ENCODE assay signal across 22 cellular contexts in genomic region chr1:244881552-244882280, GRCh38.
"Had no signal": no experiment of that assay in that cellular context is flagged by ENCODE, and none has a peak within 500 bp of the region (broad histone marks: within the 10 kb centered on the region; RNA-seq: fewer than 3 reads in every experiment).

No MANE protein-coding gene starts in this region.

- H3K27ac Mint-ChIP-seq: activated CD4-positive, alpha-beta memory T cell treated with anti-CD3 and anti-CD28 coated beads, Interleukin-2, amount 10 ng/mL, durations not matched to agents 7 days and 5 days; activated CD4-positive, alpha-beta T cell treated with anti-CD3 and anti-CD28 coated beads, Interleukin-2, amount 10 ng/mL, durations not matched to agents 24 days and 14 days; activated naive CD4-positive, alpha-beta T cell treated with anti-CD3 and anti-CD28 coated beads for 36 hours; activated naive CD8-positive, alpha-beta T cell treated with anti-CD3 and anti-CD28 coated beads, Interleukin-2, amount 10 ng/mL, durations not matched to agents 7 days and 5 days; activated T-cell treated with anti-CD3 and anti-CD28 coated beads, Interleukin-2, amount 50 U/mL, for 72 hours; T-helper 17 cell had no signal

- FAIRE-seq: bronchial epithelial cell, endometrium had no signal

- H3K36me3 ChIP-seq: right atrium auricular region, upper lobe of right lung had no signal

- ATAC-seq: activated T-cell treated with anti-CD3 and anti-CD28 coated beads, Interleukin-2, amount 50 U/mL, for 72 hours; stimulated activated naive CD8-positive, alpha-beta T cell treated with anti-CD3 and anti-CD28 coated beads, Interleukin-15, Interleukin-2, amounts not matched to agents 100 U/mL and 50 U/mL, for 24 hours; T-helper 17 cell; upper lobe of right lung had no signal

- H3K36me3 Mint-ChIP-seq: activated naive CD8-positive, alpha-beta T cell treated with anti-CD3 and anti-CD28 coated beads, Interleukin-2, amount 10 ng/mL, durations not matched to agents 7 days and 5 days; immature natural killer cell; naive B cell had no signal

- H3K27ac ChIP-seq: coronary artery, right atrium auricular region, upper lobe of right lung had no signal

- H3K27me3 Mint-ChIP-seq: naive B cell, progenitor cell of endocrine pancreas had no signal

- H3K4me1 Mint-ChIP-seq: activated CD4-positive, alpha-beta memory T cell treated with anti-CD3 and anti-CD28 coated beads, Interleukin-2, amount 10 ng/mL, durations not matched to agents 7 days and 5 days; activated CD4-positive, alpha-beta T cell treated with anti-CD3 and anti-CD28 coated beads, Interleukin-2, amount 10 ng/mL, durations not matched to agents 24 days and 14 days; activated naive CD8-positive, alpha-beta T cell treated with anti-CD3 and anti-CD28 coated beads, Interleukin-2, amount 10 ng/mL, durations not matched to agents 7 days and 5 days; immature natural killer cell had no signal

- H3K9me3 Mint-ChIP-seq: activated CD4-positive, alpha-beta memory T cell treated with anti-CD3 and anti-CD28 coated beads, Interleukin-2, amount 10 ng/mL, durations not matched to agents 7 days and 5 days; activated CD4-positive, alpha-beta T cell treated with anti-CD3 and anti-CD28 coated beads, Interleukin-2, amount 10 ng/mL, durations not matched to agents 24 days and 14 days; activated naive CD4-positive, alpha-beta T cell treated with anti-CD3 and anti-CD28 coated beads for 36 hours; activated naive CD8-positive, alpha-beta T cell treated with anti-CD3 and anti-CD28 coated beads, Interleukin-2, amount 10 ng/mL, durations not matched to agents 7 days and 5 days; activated T-cell treated with anti-CD3 and anti-CD28 coated beads, Interleukin-2, amount 50 U/mL, for 72 hours; immature natural killer cell; naive B cell had no signal

- H3K4me3 ChIP-seq: coronary artery, right atrium auricular region, upper lobe of right lung had no signal

- H3K4me3 Mint-ChIP-seq: activated CD4-positive, alpha-beta memory T cell treated with anti-CD3 and anti-CD28 coated beads, Interleukin-2, amount 10 ng/mL, durations not matched to agents 7 days and 5 days; activated CD4-positive, alpha-beta T cell treated with anti-CD3 and anti-CD28 coated beads, Interleukin-2, amount 10 ng/mL, durations not matched to agents 24 days and 14 days; activated naive CD4-positive, alpha-beta T cell treated with anti-CD3 and anti-CD28 coated beads for 36 hours; activated naive CD8-positive, alpha-beta T cell treated with anti-CD3 and anti-CD28 coated beads, Interleukin-2, amount 10 ng/mL, durations not matched to agents 7 days and 5 days; activated T-cell treated with anti-CD3 and anti-CD28 coated beads, Interleukin-2, amount 50 U/mL, for 72 hours; immature natural killer cell; naive B cell; neural crest cell; T-helper 17 cell had no signal

- DNase-seq: activated CD4-positive, alpha-beta memory T cell treated with anti-CD3 and anti-CD28 coated beads, Interleukin-2, amount 10 ng/mL, durations not matched to agents 7 days and 5 days; activated CD4-positive, alpha-beta T cell treated with anti-CD3 and anti-CD28 coated beads, Interleukin-2, amount 10 ng/mL, durations not matched to agents 24 days and 14 days; activated effector memory CD4-positive, alpha-beta T cell treated with Interleukin-2 at 50 U/mL for 16 hours; activated naive CD4-positive, alpha-beta T cell treated with anti-CD3 and anti-CD28 coated beads for 36 hours; activated naive CD8-positive, alpha-beta T cell treated with anti-CD3 and anti-CD28 coated beads, Interleukin-2, amount 10 ng/mL, durations not matched to agents 7 days and 5 days; activated T-cell treated with anti-CD3 and anti-CD28 coated beads, Interleukin-2, amount 50 U/mL, for 72 hours; amniotic stem cell; cerebellar nuclear complex; foreskin fibroblast; immature natural killer cell; kidney glomerular epithelial cell; naive B cell; stimulated activated CD4-positive, alpha-beta T cell treated with anti-CD3 and anti-CD28 coated beads, Interleukin-4, amount 100 ng/mL, for 24 hours; stimulated activated naive CD8-positive, alpha-beta T cell treated with anti-CD3 and anti-CD28 coated beads, Interleukin-15, Interleukin-2, amounts not matched to agents 100 U/mL and 50 U/mL, for 24 hours; T-helper 17 cell; upper lobe of right lung had no signal

- H3K4me1 ChIP-seq: right atrium auricular region, upper lobe of right lung had no signal

- H3K9me3 ChIP-seq: right atrium auricular region, upper lobe of right lung had no signal

- H3K27me3 ChIP-seq: right atrium auricular region, upper lobe of right lung had no signal
